In the genomic region with DNA sequence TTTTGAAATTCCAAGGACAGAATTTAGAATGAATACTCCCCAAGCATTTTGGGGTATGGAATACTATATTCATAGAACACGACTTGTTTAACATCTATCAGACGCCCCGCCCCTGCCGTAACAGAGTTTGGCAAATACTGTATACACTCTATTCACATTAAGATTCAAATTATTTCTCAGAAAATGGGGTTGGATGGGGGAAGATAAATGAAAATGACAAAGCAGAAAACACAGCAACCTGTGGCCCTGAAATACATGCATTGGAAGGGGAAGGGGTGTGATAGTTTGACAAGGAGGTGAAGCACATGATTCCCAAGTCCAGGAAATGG, we compare ENCODE assay signal across 17 cellular contexts.
DNase-seq lines count a peak whose midpoint lies in the region; ATAC-seq and TF ChIP-seq lines count a peak whose summit lies in the region.
"Had no signal": no experiment of that assay in that cellular context is flagged by ENCODE, and none has a peak within 500 bp of the region (broad histone marks: within the 10 kb centered on the region; RNA-seq: fewer than 3 reads in every experiment).

No MANE protein-coding gene starts in this region.

- no peaks in the 10 kb centered on the region for H3K9me3 ChIP-seq in smooth muscle cell (replicated peaks; ENCODE audit: low read depth)

- peak overlapping the region; percentile 76 for H3K4me2 ChIP-seq in smooth muscle cell

- H3K4me3 Mint-ChIP-seq in activated T-cell treated with anti-CD3 and anti-CD28 coated beads, Interleukin-2, amount 50 U/mL, for 72 hours = no peak overlapping the region
- no peak overlapping the region for H3K4me3 Mint-ChIP-seq in activated T-cell treated with anti-CD3 and anti-CD28 coated beads, Interleukin-2, amount 50 U/mL, for 4 hours
- H3K4me3 Mint-ChIP-seq: CD4-positive, alpha-beta memory T cell had no signal

- H3K79me2 ChIP-seq in smooth muscle cell (ENCODE audit: low read depth) = no peaks in the 10 kb centered on the region

- no peak for TF ChIP-seq CTCF in smooth muscle cell (IDR thresholded peaks at IDR 0.05; ENCODE audit: borderline replicate concordance, insufficient read depth, poor library complexity, severe bottlenecking)

- no peaks in the 10 kb centered on the region for H3K36me3 ChIP-seq in smooth muscle cell (ENCODE audit: low read depth)

- no peaks in the 10 kb centered on the region for H4K20me1 ChIP-seq in smooth muscle cell (ENCODE audit: low read depth)

- no peak for DNase-seq in activated T-cell treated with anti-CD3 and anti-CD28 coated beads, Interleukin-2, amount 50 U/mL, for 72 hours
- DNase-seq in activated T-cell treated with anti-CD3 and anti-CD28 coated beads, Interleukin-2, amount 50 U/mL, for 4 hours = no peak
- peak; percentile 85 for DNase-seq in OCI-M1 (lab: John Stamatoyannopoulos, UW)
- DNase-seq in smooth muscle cell (lab: John Stamatoyannopoulos, UW; ENCODE audit: unreplicated experiment) = no peak
- DNase-seq in NCI-H1694 treated with DMSO at 0.1 percent for 48 hours (lab: John Stamatoyannopoulos, UW) = no peak
- DNase-seq in NCI-H526 treated with DMSO at 0.1 percent for 48 hours (lab: John Stamatoyannopoulos, UW) = no peak
- DNase-seq in left lobe of liver (ENCODE audit: low spot score) = no peak
- DNase-seq: CD4-positive, alpha-beta memory T cell; DMS79 treated with DMSO at 0.1 percent for 48 hours; GM23248; IMR-90; NCI-H187 treated with DMSO at 0.1 percent for 48 hours; NCI-H345; NCI-H526; RPMI8226 had no signal

- peak overlapping the region; percentile 6 for H3K4me3 ChIP-seq in smooth muscle cell
- H3K4me3 ChIP-seq: GM23248 had no signal

- peak overlapping the region; percentile 65 for H3K27ac ChIP-seq in smooth muscle cell (ENCODE audit: low read depth)
- H3K27ac ChIP-seq: GM23248 had no signal

- no peaks in the 10 kb centered on the region for H3K36me3 Mint-ChIP-seq in activated T-cell treated with anti-CD3 and anti-CD28 coated beads, Interleukin-2, amount 50 U/mL, for 72 hours (ENCODE audit: insufficient read depth in 2 of 2)
- H3K36me3 Mint-ChIP-seq in activated T-cell treated with anti-CD3 and anti-CD28 coated beads, Interleukin-2, amount 50 U/mL, for 4 hours (ENCODE audit: insufficient read depth) = no peaks in the 10 kb centered on the region
- H3K36me3 Mint-ChIP-seq: CD4-positive, alpha-beta memory T cell had no signal

- H3K27me3 ChIP-seq in smooth muscle cell (ENCODE audit: low read depth) = no peaks in the 10 kb centered on the region

- peak overlapping the region; percentile 64 for H3K27ac Mint-ChIP-seq in activated T-cell treated with anti-CD3 and anti-CD28 coated beads, Interleukin-2, amount 50 U/mL, for 72 hours
- H3K27ac Mint-ChIP-seq: CD4-positive, alpha-beta memory T cell had no signal

- no peaks in the 10 kb centered on the region for H3F3A ChIP-seq in smooth muscle cell (ENCODE audit: low read depth)

- H3K4me1 ChIP-seq in smooth muscle cell (ENCODE audit: low read depth) = no peaks in the 10 kb centered on the region

- ATAC-seq in activated T-cell treated with anti-CD3 and anti-CD28 coated beads, Interleukin-2, amount 50 U/mL, for 72 hours (replicated peaks in 1 of 2) = no peak
- no peak for ATAC-seq in activated T-cell treated with anti-CD3 and anti-CD28 coated beads, Interleukin-2, amount 50 U/mL, for 4 hours
- ATAC-seq in HG03097 (IDR thresholded peaks at IDR 0.05; ENCODE audit: low FRiP score, unreplicated experiment) (peak; percentile 8), left lobe of liver (no peak)
- ATAC-seq: HCT116 had no signal

- no peaks in the 10 kb centered on the region for H3K9me3 Mint-ChIP-seq in activated T-cell treated with anti-CD3 and anti-CD28 coated beads, Interleukin-2, amount 50 U/mL, for 72 hours
- H3K9me3 Mint-ChIP-seq in activated T-cell treated with anti-CD3 and anti-CD28 coated beads, Interleukin-2, amount 50 U/mL, for 4 hours = no peaks in the 10 kb centered on the region

- H2AFZ ChIP-seq in smooth muscle cell (ENCODE audit: low read depth) = no peak overlapping the region
- H2AFZ ChIP-seq: GM23248 had no signal

- peaks cover 16% of the 10 kb centered on the region for H3K4me1 Mint-ChIP-seq in activated T-cell treated with anti-CD3 and anti-CD28 coated beads, Interleukin-2, amount 50 U/mL, for 72 hours (ENCODE audit: low read depth)
- peaks cover 9% of the 10 kb centered on the region for H3K4me1 Mint-ChIP-seq in activated T-cell treated with anti-CD3 and anti-CD28 coated beads, Interleukin-2, amount 50 U/mL, for 4 hours (ENCODE audit: low read depth)

- peaks cover 17% of the 10 kb centered on the region for H3K27me3 Mint-ChIP-seq in activated T-cell treated with anti-CD3 and anti-CD28 coated beads, Interleukin-2, amount 50 U/mL, for 72 hours (ENCODE audit: low read depth)
- peaks cover 2% of the 10 kb centered on the region for H3K27me3 Mint-ChIP-seq in activated T-cell treated with anti-CD3 and anti-CD28 coated beads, Interleukin-2, amount 50 U/mL, for 4 hours (ENCODE audit: low read depth)
- H3K27me3 Mint-ChIP-seq: CD4-positive, alpha-beta memory T cell had no signal

- WGBS in smooth muscle cell (ENCODE audit: low lambda C conversion rate) = 69% methylated on average over 4 of the region's 4 CpGs

- no peak overlapping the region for H3K9ac ChIP-seq in smooth muscle cell (ENCODE audit: low read depth)
- H3K9ac ChIP-seq: GM23248 had no signal
